1 cellular context compared by ENCODE assay signal in the genomic region with DNA sequence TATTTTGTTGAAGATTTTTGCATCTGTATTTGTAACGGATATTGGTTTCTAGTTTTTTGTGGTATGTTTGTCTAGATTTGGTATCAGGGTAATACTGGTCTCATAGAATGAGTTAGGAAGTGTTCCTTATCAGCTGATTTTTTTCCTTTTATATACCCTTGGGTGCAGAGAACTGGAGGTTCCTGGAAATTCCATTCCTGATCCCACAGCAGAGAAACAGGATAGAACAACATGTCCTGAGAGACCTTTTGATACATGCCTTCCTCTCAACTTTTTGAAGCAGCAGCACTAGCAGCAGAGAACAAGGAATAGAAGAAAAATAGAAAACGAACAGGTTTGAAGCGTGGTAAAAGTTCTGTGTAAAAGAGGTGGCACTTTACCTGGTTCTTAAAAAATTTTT.
TF ChIP-seq lines count a peak whose summit lies in the region.

No MANE protein-coding gene starts in this region.

TF ChIP-seq in K562, 482 proteins besides CTCF, POLR2A, EP300 and RAD21:
- TF ChIP-seq NFE2L1 (tag; IDR thresholded peaks at IDR 0.05; ENCODE audit: borderline replicate concordance, low read depth), result no peak
